ENCODE assay signal across 1 cellular context in genomic region chr1:61133048-61134019, GRCh38.
TF ChIP-seq lines count a peak whose summit lies in the region.

No MANE protein-coding gene starts in this region.

TF ChIP-seq in HepG2, 621 proteins besides CTCF, POLR2A, EP300 and RAD21 (continued from another document):
- peak; percentile 81 for TF ChIP-seq ELF3 (CRISPR knock-in tag; IDR thresholded peaks at IDR 0.05)
- TF ChIP-seq U2AF1 (optimal IDR thresholded peaks at IDR 0.05; ENCODE audit: low read depth, low read length) = no peak
- TF ChIP-seq ZNF121 (CRISPR knock-in tag; IDR thresholded peaks at IDR 0.05) = peak; percentile 82
- peak; percentile 44; the same call in 1 of the 2 replicates for TF ChIP-seq FOXA3 (CRISPR knock-in tag; IDR thresholded peaks at IDR 0.05)
TF ChIP-seq in HepG2: peak in this region for 3.
